Comparison of ENCODE assay signal across 8 cellular contexts in genomic region chr7:116955801-116956514, GRCh38. TPM values are rescaled to one million over a fixed set of nuclear protein-coding genes. Genes with fewer than 3 reads are reported as not detected.
DNase-seq lines count a peak whose midpoint lies in the region; ATAC-seq and TF ChIP-seq lines count a peak whose summit lies in the region.
"Had no signal": no experiment of that assay in that cellular context is flagged by ENCODE, and none has a peak within 500 bp of the region (broad histone marks: within the 10 kb centered on the region; RNA-seq: fewer than 3 reads in every experiment).

No MANE protein-coding gene starts in this region.

- H3K79me2 ChIP-seq in PC-9 (ENCODE audit: low read depth): peaks cover 66% of the 10 kb centered on the region

- ATAC-seq in GM18873 (IDR thresholded peaks at IDR 0.05; ENCODE audit: low FRiP score, unreplicated experiment): peak; percentile 91
- peak; percentile 67 for ATAC-seq in HG02642 (IDR thresholded peaks at IDR 0.05; ENCODE audit: poor library complexity, unreplicated experiment)

- H3K4me3 Mint-ChIP-seq in endodermal cell: no peak overlapping the region

- H3K9me3 ChIP-seq in PC-9 (ENCODE audit: insufficient read depth, low read depth) (no peaks in the 10 kb centered on the region), iPS-20b (ENCODE audit: insufficient read depth, low read depth, low read length) (no peaks in the 10 kb centered on the region), vagina (no peaks in the 10 kb centered on the region), endodermal cell (ENCODE audit: control insufficient read depth, low read length) (no peaks in the 10 kb centered on the region)

- CTCF ChIA-PET in PC-9 (lab: Charles Lee): no interaction called here

- no peaks in the 10 kb centered on the region for H3F3A ChIP-seq in PC-9 (ENCODE audit: insufficient read depth, low read depth)

- TF ChIP-seq CTCF in PC-9 (conservative IDR thresholded peaks at IDR 0.05) (no peak), vagina (IDR thresholded peaks at IDR 0.05) (no peak), endodermal cell (conservative IDR thresholded peaks at IDR 0.05) (no peak)

- no peak overlapping the region for H3K4me3 ChIP-seq in PC-9
- no peak overlapping the region for H3K4me3 ChIP-seq in iPS-20b (ENCODE audit: low read length)
- peak overlapping the region in 1 of 2 donors; percentile 22 for H3K4me3 ChIP-seq in vagina
- no peak overlapping the region for H3K4me3 ChIP-seq in endodermal cell (ENCODE audit: low read length)

- WGBS in endodermal cell (ENCODE audit: insufficient coverage in 1 of 2, insufficient read length in 1 of 2), 2 experiments: 89 to 91% methylated on average over 4 of the region's 4 CpGs

- no TSS peak for BruUV-seq in PC-9 (replicated peaks; lab: Mats Ljungman, UMichigan)

- H3K36me3 Mint-ChIP-seq in endodermal cell (ENCODE audit: low read depth): no peaks in the 10 kb centered on the region

- no peak overlapping the region for H3K9ac ChIP-seq in iPS-20b (ENCODE audit: low read depth, low read length)
- no peak overlapping the region for H3K9ac ChIP-seq in endodermal cell (ENCODE audit: extremely low read depth, low read length, poor library complexity, severe bottlenecking)

- no peak overlapping the region for H3K27ac ChIP-seq in PC-9
- H3K27ac ChIP-seq in iPS-20b (ENCODE audit: low read length): peak overlapping the region; percentile 48
- peak overlapping the region; percentile 100 for H3K27ac ChIP-seq in vagina
- no peak overlapping the region for H3K27ac ChIP-seq in endodermal cell (ENCODE audit: low read depth, low read length)

- peaks cover 5% of the 10 kb centered on the region for H3K27me3 Mint-ChIP-seq in endodermal cell (ENCODE audit: insufficient read depth)

- no peak for TF ChIP-seq POLR2A in vagina (IDR thresholded peaks at IDR 0.05)

- no peaks in the 10 kb centered on the region for H3K36me3 ChIP-seq in PC-9 (ENCODE audit: low read depth)
- no peaks in the 10 kb centered on the region for H3K36me3 ChIP-seq in iPS-20b (ENCODE audit: insufficient read depth, low read depth, low read length)
- no peaks in the 10 kb centered on the region for H3K36me3 ChIP-seq in vagina
- no peaks in the 10 kb centered on the region for H3K36me3 ChIP-seq in endodermal cell (ENCODE audit: control insufficient read depth, insufficient read depth, low read length)

- POLR2A ChIA-PET in PC-9 (lab: Charles Lee; ENCODE audit: unreplicated experiment): no interaction called here

- H3K9me3 Mint-ChIP-seq in endodermal cell: no peaks in the 10 kb centered on the region
- H3K9me3 Mint-ChIP-seq: T-helper 1 cell treated with Interleukin-12 subunit alpha and Interleukin-12 subunit beta and Interleukin-4 antibody, amounts not matched to agents 30 μg/mL and 1 μg/mL, for 36 hours had no signal

- H3K4me1 Mint-ChIP-seq in endodermal cell: peaks cover 17% of the 10 kb centered on the region

- peaks cover 9% of the 10 kb centered on the region for H4K20me1 ChIP-seq in PC-9 (ENCODE audit: insufficient read depth)

- intact Hi-C loops in PC-9 (cut with micrococcal nuclease; ENCODE audit: unreplicated experiment) (no loop called here), vagina (cut with DNase I) (no loop called here)

- H3K4me1 ChIP-seq in PC-9 (replicated peaks; ENCODE audit: insufficient read depth) (peaks cover 24% of the 10 kb centered on the region), iPS-20b (ENCODE audit: insufficient read depth, low read length) (peaks cover 29% of the 10 kb centered on the region; the same call in 1 of the 2 replicates), vagina (peaks cover 27% of the 10 kb centered on the region), endodermal cell (ENCODE audit: control insufficient read depth, insufficient read depth, low read length) (peaks cover 6% of the 10 kb centered on the region)

- no peak overlapping the region for H2AFZ ChIP-seq in PC-9

- no peaks in the 10 kb centered on the region for H3K9me2 ChIP-seq in PC-9 (ENCODE audit: insufficient read depth)

- no peak for DNase-seq in PC-9
- no peak for DNase-seq in vagina (ENCODE audit: extremely low spot score in 2 of 2)
- no peak for DNase-seq in nucleus accumbens (lab: John Stamatoyannopoulos, UW)
- no peak for DNase-seq in endodermal cell

- H3K4me2 ChIP-seq in PC-9: peak overlapping the region; percentile 85

- no peak overlapping the region for H3K27ac Mint-ChIP-seq in endodermal cell
- H3K27ac Mint-ChIP-seq: T-helper 1 cell treated with Interleukin-12 subunit alpha and Interleukin-12 subunit beta and Interleukin-4 antibody, amounts not matched to agents 30 μg/mL and 1 μg/mL, for 36 hours had no signal

- H3K27me3 ChIP-seq in PC-9 (ENCODE audit: insufficient read depth, low read depth): no peaks in the 10 kb centered on the region
- no peaks in the 10 kb centered on the region; the same call in 1 of the 2 replicates for H3K27me3 ChIP-seq in iPS-20b (ENCODE audit: insufficient read depth, low read length)
- H3K27me3 ChIP-seq in vagina: no peaks in the 10 kb centered on the region
- peaks cover 13% of the 10 kb centered on the region for H3K27me3 ChIP-seq in endodermal cell (ENCODE audit: control insufficient read depth, insufficient read depth, low read length, poor library complexity, severe bottlenecking)

RNA-seq across cellular contexts. Expression of gene ST7, which starts 2.7 kb away (rescaled TPM):
- 16.3 and 25.8 TPM in 2 replicates for total RNA-seq in PC-9 (2021)
- total RNA-seq in vagina: 15.2 TPM
- 1 to 10 TPM; 6.4 to 8.9 TPM for total RNA-seq in endodermal cell
- 22.0 TPM for polyA plus RNA-seq in endodermal cell (2013, experiment 1 of 2)
- polyA plus RNA-seq in endodermal cell (2013, experiment 2 of 2): 17.5 TPM

Comparison
In these comparisons a context has a peak if more than half of its experiments do, and no peak if none do; other contexts are left out.
1. H3K27ac ChIP-seq: peak in iPS-20b (single experiment) and vagina (single experiment); none in PC-9 (single experiment) and endodermal cell (single experiment).